Comparison of ENCODE assay signal across 1 cellular context in the genomic region with DNA sequence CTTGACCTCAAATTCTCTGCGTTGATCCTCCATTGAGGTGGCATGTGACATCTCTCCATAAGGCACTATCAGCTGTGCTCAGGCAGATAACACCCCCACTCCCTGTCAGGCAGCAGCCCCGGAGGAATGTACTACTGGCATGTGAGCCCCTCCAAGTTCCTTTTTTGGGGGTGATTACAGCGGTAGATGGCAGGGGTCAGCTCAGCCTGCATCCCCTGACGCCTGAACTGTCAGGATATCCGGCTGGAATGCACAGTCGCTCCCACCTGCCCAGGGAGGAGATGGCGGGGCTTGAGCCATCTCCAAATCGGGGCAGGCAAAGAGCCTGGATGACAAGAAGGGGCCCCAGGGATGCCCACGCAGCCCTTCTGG.
TF ChIP-seq lines count a peak whose summit lies in the region.

No MANE protein-coding gene starts in this region.

TF ChIP-seq in SK-N-SH, 30 proteins besides CTCF, POLR2A, EP300 and RAD21:
- TF ChIP-seq GATA2 (CRISPR knock-in tag; IDR thresholded peaks at IDR 0.05) (no peak), IRF3 (IDR thresholded peaks at IDR 0.05; ENCODE audit: low read depth, low read length) (no peak), POLR2AphosphoS5 (IDR thresholded peaks at IDR 0.05; ENCODE audit: low read depth, low read length) (no peak), RCOR1 (IDR thresholded peaks at IDR 0.05; ENCODE audit: low read length) (no peak), NRF1 (IDR thresholded peaks at IDR 0.05; ENCODE audit: low read depth, low read length) (no peak), FOXJ3 (CRISPR knock-in tag; IDR thresholded peaks at IDR 0.05) (no peak), NFIC (IDR thresholded peaks at IDR 0.05; ENCODE audit: borderline replicate concordance) (no peak), SIN3A (IDR thresholded peaks at IDR 0.05; ENCODE audit: borderline replicate concordance, low read depth, low read length) (no peak), TEAD4 (IDR thresholded peaks at IDR 0.05; ENCODE audit: borderline replicate concordance, insufficient read depth) (no peak), RFX5 (IDR thresholded peaks at IDR 0.05; ENCODE audit: low read length) (no peak), JUND (IDR thresholded peaks at IDR 0.05) (no peak)
- TF ChIP-seq, protein P1, sequence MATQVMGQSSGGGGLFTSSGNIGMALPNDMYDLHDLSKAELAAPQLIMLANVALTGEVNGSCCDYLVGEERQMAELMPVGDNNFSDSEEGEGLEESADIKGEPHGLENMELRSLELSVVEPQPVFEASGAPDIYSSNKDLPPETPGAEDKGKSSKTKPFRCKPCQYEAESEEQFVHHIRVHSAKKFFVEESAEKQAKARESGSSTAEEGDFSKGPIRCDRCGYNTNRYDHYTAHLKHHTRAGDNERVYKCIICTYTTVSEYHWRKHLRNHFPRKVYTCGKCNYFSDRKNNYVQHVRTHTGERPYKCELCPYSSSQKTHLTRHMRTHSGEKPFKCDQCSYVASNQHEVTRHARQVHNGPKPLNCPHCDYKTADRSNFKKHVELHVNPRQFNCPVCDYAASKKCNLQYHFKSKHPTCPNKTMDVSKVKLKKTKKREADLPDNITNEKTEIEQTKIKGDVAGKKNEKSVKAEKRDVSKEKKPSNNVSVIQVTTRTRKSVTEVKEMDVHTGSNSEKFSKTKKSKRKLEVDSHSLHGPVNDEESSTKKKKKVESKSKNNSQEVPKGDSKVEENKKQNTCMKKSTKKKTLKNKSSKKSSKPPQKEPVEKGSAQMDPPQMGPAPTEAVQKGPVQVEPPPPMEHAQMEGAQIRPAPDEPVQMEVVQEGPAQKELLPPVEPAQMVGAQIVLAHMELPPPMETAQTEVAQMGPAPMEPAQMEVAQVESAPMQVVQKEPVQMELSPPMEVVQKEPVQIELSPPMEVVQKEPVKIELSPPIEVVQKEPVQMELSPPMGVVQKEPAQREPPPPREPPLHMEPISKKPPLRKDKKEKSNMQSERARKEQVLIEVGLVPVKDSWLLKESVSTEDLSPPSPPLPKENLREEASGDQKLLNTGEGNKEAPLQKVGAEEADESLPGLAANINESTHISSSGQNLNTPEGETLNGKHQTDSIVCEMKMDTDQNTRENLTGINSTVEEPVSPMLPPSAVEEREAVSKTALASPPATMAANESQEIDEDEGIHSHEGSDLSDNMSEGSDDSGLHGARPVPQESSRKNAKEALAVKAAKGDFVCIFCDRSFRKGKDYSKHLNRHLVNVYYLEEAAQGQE (IDR thresholded peaks at IDR 0.05; ENCODE audit: low read depth, low read length) = no peak
- TF ChIP-seq, protein P2, sequence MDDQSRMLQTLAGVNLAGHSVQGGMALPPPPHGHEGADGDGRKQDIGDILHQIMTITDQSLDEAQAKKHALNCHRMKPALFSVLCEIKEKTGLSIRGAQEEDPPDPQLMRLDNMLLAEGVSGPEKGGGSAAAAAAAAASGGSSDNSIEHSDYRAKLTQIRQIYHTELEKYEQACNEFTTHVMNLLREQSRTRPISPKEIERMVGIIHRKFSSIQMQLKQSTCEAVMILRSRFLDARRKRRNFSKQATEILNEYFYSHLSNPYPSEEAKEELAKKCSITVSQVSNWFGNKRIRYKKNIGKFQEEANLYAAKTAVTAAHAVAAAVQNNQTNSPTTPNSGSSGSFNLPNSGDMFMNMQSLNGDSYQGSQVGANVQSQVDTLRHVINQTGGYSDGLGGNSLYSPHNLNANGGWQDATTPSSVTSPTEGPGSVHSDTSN (IDR thresholded peaks at IDR 0.05) = no peak
TF ChIP-seq in SK-N-SH: peak in this region for 0.
